ENCODE assay signal across 8 cellular contexts in the genomic region with DNA sequence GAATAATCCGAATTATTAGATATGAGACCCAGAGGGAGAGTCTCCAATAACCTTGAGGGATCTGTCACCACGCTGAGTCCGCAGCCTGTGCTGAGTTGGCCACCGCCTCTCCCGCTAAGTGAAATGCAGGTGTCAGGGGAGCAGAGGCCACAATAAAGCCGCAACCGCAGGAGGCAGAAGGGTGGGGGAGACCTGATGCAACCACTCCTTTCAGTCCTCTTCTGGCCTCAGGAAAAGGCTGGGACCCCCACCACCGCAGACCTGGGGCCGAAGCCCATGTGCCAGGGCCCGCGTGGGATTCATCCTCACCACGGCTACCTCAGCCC. TPM values are rescaled to one million over a fixed set of nuclear protein-coding genes. Genes with fewer than 3 reads are reported as not detected.
DNase-seq lines count a peak whose midpoint lies in the region; ATAC-seq and TF ChIP-seq lines count a peak whose summit lies in the region.

No MANE protein-coding gene starts in this region.

- H3K36me3 Mint-ChIP-seq in HFFc6 (ENCODE audit: low read depth) = peaks cover 33% of the 10 kb centered on the region
- no peaks in the 10 kb centered on the region for H3K36me3 Mint-ChIP-seq in activated CD8-positive, alpha-beta T cell treated with anti-CD3 and anti-CD28 coated beads for 36 hours (ENCODE audit: low read depth)

- intact Hi-C loops in activated CD8-positive, alpha-beta T cell treated with anti-CD3 and anti-CD28 coated beads for 36 hours (cut with micrococcal nuclease) = no loop called here
- intact Hi-C loops in left cardiac atrium (cut with DNase I) = loop anchor here in 1 of 2 donors (2.0 kb wide), 1 partner anchor 325 kb away; no protein-coding TSS in a partner anchor
- intact Hi-C loops in sigmoid colon (cut with DNase I) = loop anchor here (1.0 to 5.0 kb wide), 3 partner anchors 139 to 326 kb away; no protein-coding TSS in a partner anchor

- TF ChIP-seq EP300 in sigmoid colon (IDR thresholded peaks at IDR 0.05) = no peak

- H3K4me3 ChIP-seq in BLaER1 (peak overlapping the region; percentile 95), sigmoid colon (peak overlapping the region; percentile 68 to 89 (median 79))

- no peaks in the 10 kb centered on the region for H3K9me3 Mint-ChIP-seq in HFFc6
- no peaks in the 10 kb centered on the region for H3K9me3 Mint-ChIP-seq in activated CD8-positive, alpha-beta T cell treated with anti-CD3 and anti-CD28 coated beads for 36 hours

- H3K36me3 ChIP-seq in BLaER1 (no peaks in the 10 kb centered on the region), sigmoid colon (no peaks in the 10 kb centered on the region)

- H3K27me3 ChIP-seq in BLaER1 = no peaks in the 10 kb centered on the region
- H3K27me3 ChIP-seq in sigmoid colon = no peaks in the 10 kb centered on the region

- peak overlapping the region; percentile 90 for H3K4me2 ChIP-seq in BLaER1

- H3K27ac Mint-ChIP-seq in HFFc6 = peak overlapping the region; percentile 87
- no peak overlapping the region for H3K27ac Mint-ChIP-seq in activated CD8-positive, alpha-beta T cell treated with anti-CD3 and anti-CD28 coated beads for 36 hours

- peak overlapping the region; percentile 94 for H3K4me3 Mint-ChIP-seq in HFFc6
- peak overlapping the region; percentile 19 for H3K4me3 Mint-ChIP-seq in activated CD8-positive, alpha-beta T cell treated with anti-CD3 and anti-CD28 coated beads for 36 hours

- H3K4me1 ChIP-seq in BLaER1 (peaks cover 27% of the 10 kb centered on the region), sigmoid colon (peaks cover 0 to 28% (median 19%) of the 10 kb centered on the region in 4 donors)

- TF ChIP-seq POLR2A in sigmoid colon (IDR thresholded peaks at IDR 0.05) = no peak

- no peak for TF ChIP-seq CTCF in HFFc6 (IDR thresholded peaks at IDR 0.05)
- TF ChIP-seq CTCF in activated CD8-positive, alpha-beta T cell treated with anti-CD3 and anti-CD28 coated beads for 36 hours (IDR thresholded peaks at IDR 0.05) = no peak
- TF ChIP-seq CTCF in sigmoid colon (IDR thresholded peaks at IDR 0.05) = no peak

- peak; percentile 53 for ATAC-seq in activated CD8-positive, alpha-beta T cell treated with anti-CD3 and anti-CD28 coated beads for 36 hours
- ATAC-seq in left cardiac atrium = peak; percentile 19 to 21

- H3K4me1 Mint-ChIP-seq in HFFc6 (ENCODE audit: low read depth) = peaks cover 43% of the 10 kb centered on the region
- peaks cover 9% of the 10 kb centered on the region for H3K4me1 Mint-ChIP-seq in activated CD8-positive, alpha-beta T cell treated with anti-CD3 and anti-CD28 coated beads for 36 hours (ENCODE audit: low read depth)

- H3K27ac ChIP-seq in BLaER1 (peak overlapping the region; percentile 88), sigmoid colon (peak overlapping the region; percentile 75 to 87 (median 82))

- WGBS in sigmoid colon, 2 donors = 0 to 3% methylated on average over 12 of the region's 12 CpGs

- no peak for DNase-seq in HFFc6
- peak; percentile 23 for DNase-seq in activated CD8-positive, alpha-beta T cell treated with anti-CD3 and anti-CD28 coated beads for 36 hours
- no peak for DNase-seq in left cardiac atrium
- no peak for DNase-seq in sigmoid colon
- no peak for DNase-seq in NCI-H128 (lab: John Stamatoyannopoulos, UW; ENCODE audit: unreplicated experiment)
- no peak for DNase-seq in activated CD8-positive, alpha-beta memory T cell treated with anti-CD3 and anti-CD28 coated beads, Interleukin-2, amount 50 U/mL, for 4 hours
- no peak for DNase-seq in GF-D8 (lab: John Stamatoyannopoulos, UW)

- CTCF ChIA-PET in activated CD8-positive, alpha-beta T cell treated with anti-CD3 and anti-CD28 coated beads for 36 hours (lab: Charles Lee) = interaction anchor here (1.0 kb wide), 1 partner anchor 9 kb away, joined by 4 read pairs; no protein-coding TSS in a partner anchor

- H3K27me3 Mint-ChIP-seq in HFFc6 (ENCODE audit: insufficient read depth) = peaks cover 1% of the 10 kb centered on the region; the same call in 1 of the 2 replicates
- peaks cover 58% of the 10 kb centered on the region for H3K27me3 Mint-ChIP-seq in activated CD8-positive, alpha-beta T cell treated with anti-CD3 and anti-CD28 coated beads for 36 hours

- no peaks in the 10 kb centered on the region; the same call in 1 of the 2 replicates for H4K20me1 ChIP-seq in BLaER1

- H3K9ac ChIP-seq in BLaER1 = peak overlapping the region; percentile 86

- POLR2A ChIA-PET in activated CD8-positive, alpha-beta T cell treated with anti-CD3 and anti-CD28 coated beads for 36 hours (lab: Charles Lee) = no interaction called here

- H3K9me3 ChIP-seq in BLaER1 (no peaks in the 10 kb centered on the region), sigmoid colon (no peaks in the 10 kb centered on the region)

RNA-seq across cellular contexts. Expression of a gene that starts 0.6 kb away (rescaled TPM):
- 100 to 1,000 TPM; 164 to 272 (median 235) TPM for total RNA-seq in HFFc6 (2021; fragmentation: NEBNext Ultra II Directional; extraction: Animal tissue kit (Norgen Biotek cat#: 25700))
- total RNA-seq in activated CD8-positive, alpha-beta T cell treated with anti-CD3 and anti-CD28 coated beads for 36 hours = under 1 TPM; 0.09 to 0.25 TPM
- total RNA-seq in left cardiac atrium = 100 to 1,000 TPM; 163 to 224 TPM
- 100 to 1,000 TPM in 3 of 4 donors, 10 to 100 TPM in 1; 98.6 to 659 (median 288) TPM for total RNA-seq in sigmoid colon
- polyA plus RNA-seq in sigmoid colon = 1 to 10 TPM in 2 of 3 donors, under 1 TPM in 1; 0.69 to 5.0 (median 1.2) TPM

Comparison
In these comparisons a context has a peak if more than half of its experiments do, and no peak if none do; other contexts are left out.
1. RNA of a gene that starts 0.6 kb away (total RNA-seq): 98.6 to 659 TPM in sigmoid colon, 164 to 272 TPM in HFFc6 and 163 to 224 TPM in left cardiac atrium; 0.09 to 0.25 TPM in activated CD8-positive, alpha-beta T cell treated with anti-CD3 and anti-CD28 coated beads for 36 hours; every median in the first group is over 10 times any median in the second.